ENCODE assay signal across 1 cellular context in genomic region chr2:219177594-219178376, GRCh38.
TF ChIP-seq lines count a peak whose summit lies in the region.

Gene RETREG2, plus strand, starts transcription at chr2:219178275. Its CDS starts 78 bp downstream, at chr2:219178353.

TF ChIP-seq in HepG2, 621 proteins besides CTCF, POLR2A, EP300 and RAD21 (continued from another document and continues in another):
- TF ChIP-seq ZNF292 (CRISPR knock-in tag; IDR thresholded peaks at IDR 0.05; ENCODE audit: borderline replicate concordance, low read depth) (peak; percentile 38; the same call in 1 of the 2 replicates), TMF1 (CRISPR knock-in tag; IDR thresholded peaks at IDR 0.05; ENCODE audit: low read depth) (peak; percentile 59), NPAS2 (CRISPR knock-in tag; IDR thresholded peaks at IDR 0.05; ENCODE audit: borderline replicate concordance) (no peak), ARHGAP35 (CRISPR knock-in tag; IDR thresholded peaks at IDR 0.05; ENCODE audit: borderline replicate concordance) (no peak; the same call in 1 of the 2 replicates), TRAFD1 (CRISPR knock-in tag; IDR thresholded peaks at IDR 0.05; ENCODE audit: borderline replicate concordance) (no peak), RERE (CRISPR knock-in tag; IDR thresholded peaks at IDR 0.05; ENCODE audit: low read depth) (peak; percentile 37; the same call in 1 of the 2 replicates), GPN1 (CRISPR knock-in tag; IDR thresholded peaks at IDR 0.05; ENCODE audit: borderline replicate concordance) (no peak), ZNF703 (CRISPR knock-in tag; IDR thresholded peaks at IDR 0.05; ENCODE audit: borderline replicate concordance) (no peak), RORA (CRISPR knock-in tag; IDR thresholded peaks at IDR 0.05) (no peak), POLR2AphosphoS2 (IDR thresholded peaks at IDR 0.05; ENCODE audit: low read depth, low read length) (peak; percentile 56; the same call in 1 of the 2 replicates), PRPF4 (IDR thresholded peaks at IDR 0.05; ENCODE audit: low read depth, low read length, poor library complexity, severe bottlenecking) (no peak), CREB1 (IDR thresholded peaks at IDR 0.05) (peak; percentile 89), CREB1 (CRISPR knock-in tag; IDR thresholded peaks at IDR 0.05) (no peak), ZNF407 (CRISPR knock-in tag; IDR thresholded peaks at IDR 0.05; ENCODE audit: not compliant biosample characterization) (no peak), ZNF225 (CRISPR knock-in tag; IDR thresholded peaks at IDR 0.05) (no peak), ZBTB21 (CRISPR knock-in tag; IDR thresholded peaks at IDR 0.05) (no peak), MXD1 (CRISPR knock-in tag; IDR thresholded peaks at IDR 0.05) (peak; percentile 30; the same call in 1 of the 2 replicates), MTERF4 (CRISPR knock-in tag; IDR thresholded peaks at IDR 0.05) (peak; percentile 88; the same call in 1 of the 2 replicates), ZBTB14 (CRISPR knock-in tag; IDR thresholded peaks at IDR 0.05) (0 out of 2 replicates have a peak, but pooled peaks have one; percentile 31), ZBTB46 (CRISPR knock-in tag; IDR thresholded peaks at IDR 0.05; ENCODE audit: borderline replicate concordance) (no peak), ZNF24 (IDR thresholded peaks at IDR 0.05) (no peak; the same call in 1 of the 2 replicates), SOX5 (CRISPR knock-in tag; IDR thresholded peaks at IDR 0.05; ENCODE audit: borderline replicate concordance) (peak; percentile 46; the same call in 1 of the 2 replicates), ZNF333 (CRISPR knock-in tag; IDR thresholded peaks at IDR 0.05; ENCODE audit: borderline replicate concordance) (peak; percentile 47; the same call in 1 of the 2 replicates), BRD4 (CRISPR knock-in tag; IDR thresholded peaks at IDR 0.05) (no peak; the same call in 1 of the 2 replicates), ZNF331 (CRISPR knock-in tag; IDR thresholded peaks at IDR 0.05) (peak; percentile 57; the same call in 1 of the 2 replicates), ZNF781 (CRISPR knock-in tag; IDR thresholded peaks at IDR 0.05; ENCODE audit: borderline replicate concordance, not compliant biosample characterization) (peak; percentile 87), HMGA1 (CRISPR knock-in tag; conservative IDR thresholded peaks at IDR 0.05) (no peak), ZNF431 (CRISPR knock-in tag; IDR thresholded peaks at IDR 0.05; ENCODE audit: borderline replicate concordance, low read depth) (peak; percentile 37), E2F5 (CRISPR knock-in tag; conservative IDR thresholded peaks at IDR 0.05) (0 out of 2 replicates have a peak, but pooled peaks have one; percentile 28), HDAC2 (CRISPR knock-in tag; IDR thresholded peaks at IDR 0.05) (peak; percentile 31; the same call in 1 of the 2 replicates), FOXC1 (CRISPR knock-in tag; IDR thresholded peaks at IDR 0.05; ENCODE audit: borderline replicate concordance) (peak; percentile 94; the same call in 1 of the 2 replicates), ZNF563 (CRISPR knock-in tag; IDR thresholded peaks at IDR 0.05) (peak; percentile 85)
